Comparison of ENCODE assay signal across 1 cellular context in the genomic region with DNA sequence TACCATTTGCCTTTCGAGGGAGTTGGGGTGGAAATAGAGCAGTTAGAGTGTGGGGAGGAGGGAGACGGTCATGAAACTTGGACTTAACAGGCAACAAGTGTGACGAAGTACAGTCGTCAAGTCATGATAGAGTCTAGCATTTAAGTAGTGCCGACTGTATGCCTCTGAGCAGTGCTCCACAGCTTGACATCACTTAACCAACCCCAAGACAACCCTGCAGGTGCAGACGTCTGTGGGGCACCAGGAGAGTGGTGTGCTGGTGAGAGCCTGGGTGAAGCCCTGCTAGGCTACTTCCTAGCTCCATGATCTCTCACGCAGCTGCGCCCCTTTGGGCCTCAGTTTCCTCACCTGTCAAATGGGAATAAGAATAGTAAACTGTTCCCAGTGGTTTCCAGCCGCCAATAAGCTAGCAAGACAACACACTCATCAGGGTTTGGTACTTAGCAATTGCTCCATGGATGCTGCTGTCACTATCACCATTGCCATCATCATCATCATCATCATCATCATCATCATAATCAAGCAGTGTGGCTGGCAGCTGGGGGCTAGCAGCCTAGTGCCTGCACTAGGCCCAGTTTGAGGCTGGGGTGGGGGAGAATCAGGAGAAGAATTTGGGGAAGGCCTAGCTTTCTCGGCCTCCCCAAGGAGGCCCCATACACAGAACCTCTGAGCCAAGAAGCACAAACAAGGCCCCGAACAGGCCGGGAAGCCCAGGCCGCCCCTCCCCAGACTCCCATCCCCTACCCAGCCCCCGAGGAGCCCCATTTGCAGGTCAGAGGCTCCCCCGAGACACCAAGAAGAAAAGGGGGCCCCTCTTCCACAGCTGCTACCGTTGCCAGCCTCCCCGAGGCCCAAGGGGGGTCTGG.
TF ChIP-seq lines count a peak whose summit lies in the region.

No MANE protein-coding gene starts in this region.

TF ChIP-seq in K562, 482 proteins besides CTCF, POLR2A, EP300 and RAD21 (continued from another document):
- TF ChIP-seq HOXB6 (CRISPR knock-in tag; IDR thresholded peaks at IDR 0.05; ENCODE audit: borderline replicate concordance) (no peak), MYC (IDR thresholded peaks at IDR 0.05; ENCODE audit: low read depth, low read length) (no peak), MYC (CRISPR knock-in tag; IDR thresholded peaks at IDR 0.05; ENCODE audit: borderline replicate concordance, low read depth) (no peak), GTF2E2 (tag; IDR thresholded peaks at IDR 0.05) (no peak)
